In genomic region chr9:61853624-61854261, GRCh38 we compare ENCODE assay signal across 8 cellular contexts.
DNase-seq lines count a peak whose midpoint lies in the region; ATAC-seq and TF ChIP-seq lines count a peak whose summit lies in the region.
"Not testable (repeated sequence)": the region's sequence is repeated elsewhere in the genome, so short reads cannot be mapped to it uniquely, and the experiment has no call there.

No MANE protein-coding gene starts in this region.

- not testable (repeated sequence) for H3K4me1 ChIP-seq in Caco-2, psoas muscle

- intact Hi-C loops in Caco-2 (cut with micrococcal nuclease; ENCODE audit: unreplicated experiment); cardiac septum (cut with DNase I); psoas muscle (cut with DNase I): not testable (repeated sequence)

- H3K27me3 Mint-ChIP-seq in Caco-2 (ENCODE audit: insufficient read depth, unreplicated experiment): not testable (repeated sequence)

- not testable (repeated sequence) for H3K4me3 Mint-ChIP-seq in Caco-2 (ENCODE audit: unreplicated experiment)

- H3K36me3 Mint-ChIP-seq in Caco-2 (ENCODE audit: insufficient read depth, unreplicated experiment): not testable (repeated sequence)

- not testable (repeated sequence) for H3K36me3 ChIP-seq in Caco-2 (ENCODE audit: control insufficient read depth, insufficient read depth, low read length); psoas muscle (ENCODE audit: insufficient read depth in 1 of 2, low read depth in 1 of 2)

- H3K4me1 Mint-ChIP-seq in Caco-2 (ENCODE audit: low read depth, unreplicated experiment): not testable (repeated sequence)

- POLR2A ChIA-PET in Caco-2 (lab: Charles Lee): not testable (repeated sequence)

- not testable (repeated sequence) for H3K9me3 Mint-ChIP-seq in Caco-2 (ENCODE audit: unreplicated experiment)

- TF ChIP-seq CTCF in Caco-2 (IDR thresholded peaks at IDR 0.05; ENCODE audit: insufficient read depth in 1 of 2, low read depth in 1 of 2, low read length in 1 of 2, severe bottlenecking in 1 of 2, unreplicated experiment in 1 of 2); psoas muscle (IDR thresholded peaks at IDR 0.05): not testable (repeated sequence)

- ATAC-seq in GM21528 (IDR thresholded peaks at IDR 0.05; ENCODE audit: low FRiP score, unreplicated experiment) (peak; percentile 68), HG03196 (IDR thresholded peaks at IDR 0.05; ENCODE audit: unreplicated experiment) (peak; percentile 87), psoas muscle (peak; percentile 48 to 81 (median 75))
- peak; percentile 64 to 70 for ATAC-seq in activated CD4-positive, CD25-positive, alpha-beta regulatory T cell treated with anti-CD3 and anti-CD28 coated beads, Interleukin-2, amount 50 U/mL, for 24 hours

- peak; percentile 56 to 71 for DNase-seq in Caco-2
- DNase-seq in activated T-helper 9 cell treated with anti-CD3 and anti-CD28 coated beads, Interleukin-2, amount 50 U/mL, for 16 hours (ENCODE audit: low read depth): peak; percentile 70
- DNase-seq in cardiac septum (ENCODE audit: low spot score): peak; percentile 97
- DNase-seq in psoas muscle: peak; percentile 79 to 93
- peak; percentile 78 to 81 for DNase-seq in stimulated activated CD8-positive, alpha-beta memory T cell treated with anti-CD3 and anti-CD28 coated beads, Interleukin-4, amount 100 ng/mL, for 4 hours (ENCODE audit: low read depth in 2 of 2, low spot score in 1 of 2)

- CTCF ChIA-PET in Caco-2 (lab: Charles Lee): not testable (repeated sequence)

- BruUV-seq in Caco-2 (replicated peaks; lab: Mats Ljungman, UMichigan): not testable (repeated sequence)

- H3K27me3 ChIP-seq in Caco-2 (replicated peaks; ENCODE audit: control insufficient read depth, insufficient read depth, low read length); psoas muscle (ENCODE audit: insufficient read depth in 3 of 3, low read length in 2 of 3): not testable (repeated sequence)

- not testable (repeated sequence) for H3K27ac Mint-ChIP-seq in Caco-2 (ENCODE audit: unreplicated experiment)

- 0% methylated on average over 11 to 12 of the region's 40 CpGs for WGBS in psoas muscle, 3 donors

- H3K4me3 ChIP-seq in Caco-2 (ENCODE audit: low read depth, low read length): not testable (repeated sequence)
- H3K4me3 ChIP-seq in psoas muscle: peak overlapping the region; percentile 54

- H3K9me3 ChIP-seq in Caco-2, psoas muscle: not testable (repeated sequence)

- not testable (repeated sequence) for H3K27ac ChIP-seq in psoas muscle
